Comparison of ENCODE assay signal across 1 cellular context in the genomic region with DNA sequence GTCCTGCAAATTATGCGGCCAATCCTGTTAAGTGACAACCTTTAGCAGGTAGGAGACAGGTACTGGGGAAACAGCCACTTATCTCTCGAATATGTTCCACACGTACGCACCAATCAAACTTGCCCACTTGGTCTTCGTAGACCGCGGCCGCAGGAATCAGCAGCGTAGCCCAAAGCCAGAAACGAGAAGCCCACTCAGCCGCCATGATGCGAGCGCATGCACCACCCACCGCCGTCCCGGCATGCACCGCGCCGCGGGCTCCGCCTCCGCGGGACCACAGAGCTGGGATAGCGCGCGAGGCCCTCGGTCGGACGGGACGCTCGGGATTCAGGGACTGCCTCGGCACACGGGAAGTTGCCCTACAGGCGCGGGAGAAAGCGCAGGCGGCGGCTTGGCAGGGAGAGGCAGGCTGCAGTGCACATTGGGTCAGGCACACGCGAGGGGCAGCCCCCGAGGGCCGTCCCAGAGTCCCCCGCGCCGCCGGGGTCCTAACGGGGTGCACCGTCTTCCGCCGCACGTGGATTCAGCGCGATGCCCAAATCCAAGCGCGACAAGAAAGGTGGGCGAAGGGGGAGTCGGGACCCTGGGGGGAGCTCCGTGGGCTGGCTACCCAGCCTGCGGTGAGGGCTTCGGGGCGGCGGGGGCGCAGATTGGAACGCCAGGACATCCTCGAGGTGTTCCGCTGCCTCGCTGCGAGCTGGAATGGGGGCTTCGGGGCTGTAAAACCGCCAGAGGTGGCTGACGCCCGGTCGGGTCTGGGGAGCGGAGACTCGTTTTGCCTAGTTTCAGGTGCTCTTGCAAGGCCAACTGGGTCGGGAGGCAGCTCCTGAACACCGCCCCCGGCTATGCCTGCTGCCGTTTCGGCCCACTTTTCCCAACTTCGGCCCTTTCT.
A peak's percentile ranks its signal among the peaks of the same experiment; 100 is the strongest.
TF ChIP-seq lines count a peak whose summit lies in the region.

Gene EMC1, minus strand, starts transcription at position 220 of the 892 bp plus-strand sequence. Its CDS starts 15 bp downstream, at position 205.
Gene MRTO4, plus strand, starts transcription at position 501 of the 892 bp plus-strand sequence. Its CDS starts 31 bp downstream, at position 532.

TF ChIP-seq in HEK293, 187 proteins besides CTCF, POLR2A, EP300 and RAD21 (continued from another document and continues in another):
- no peak for TF ChIP-seq ZNF513 (tag by site-specific recombination; IDR thresholded peaks at IDR 0.05)
- TF ChIP-seq ZNF155 (tag by site-specific recombination; IDR thresholded peaks at IDR 0.05), result no peak
- TF ChIP-seq, protein P1, sequence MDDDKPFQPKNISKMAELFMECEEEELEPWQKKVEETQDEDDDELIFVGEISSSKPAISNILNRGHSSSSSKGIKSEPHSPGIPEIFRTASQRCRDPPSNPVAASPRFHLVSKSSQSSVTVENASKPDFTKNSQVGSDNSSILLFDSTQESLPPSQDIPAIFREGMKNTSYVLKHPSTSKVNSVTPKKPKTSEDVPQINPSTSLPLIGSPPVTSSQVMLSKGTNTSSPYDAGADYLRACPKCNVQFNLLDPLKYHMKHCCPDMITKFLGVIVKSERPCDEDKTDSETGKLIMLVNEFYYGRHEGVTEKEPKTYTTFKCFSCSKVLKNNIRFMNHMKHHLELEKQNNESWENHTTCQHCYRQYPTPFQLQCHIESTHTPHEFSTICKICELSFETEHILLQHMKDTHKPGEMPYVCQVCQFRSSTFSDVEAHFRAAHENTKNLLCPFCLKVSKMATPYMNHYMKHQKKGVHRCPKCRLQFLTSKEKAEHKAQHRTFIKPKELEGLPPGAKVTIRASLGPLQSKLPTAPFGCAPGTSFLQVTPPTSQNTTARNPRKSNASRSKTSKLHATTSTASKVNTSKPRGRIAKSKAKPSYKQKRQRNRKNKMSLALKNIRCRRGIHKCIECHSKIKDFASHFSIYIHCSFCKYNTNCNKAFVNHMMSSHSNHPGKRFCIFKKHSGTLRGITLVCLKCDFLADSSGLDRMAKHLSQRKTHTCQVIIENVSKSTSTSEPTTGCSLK (tag by site-specific recombination; IDR thresholded peaks at IDR 0.05), result no peak
- TF ChIP-seq HOXD13 (CRISPR knock-in tag; IDR thresholded peaks at IDR 0.05; ENCODE audit: borderline replicate concordance), result 0 out of 2 replicates have a peak, but pooled peaks have one; percentile 7
- no peak for TF ChIP-seq ZNF248 (tag by site-specific recombination; IDR thresholded peaks at IDR 0.05)
- no peak for TF ChIP-seq ZNF664 (tag by site-specific recombination; IDR thresholded peaks at IDR 0.05)
- TF ChIP-seq WT1 (tag by site-specific recombination; IDR thresholded peaks at IDR 0.05), result no peak
- TF ChIP-seq ZNF555 (tag by site-specific recombination; conservative IDR thresholded peaks at IDR 0.05), result no peak
- peak; percentile 91 for TF ChIP-seq ZNF2 (tag by site-specific recombination; IDR thresholded peaks at IDR 0.05)
- no peak for TF ChIP-seq ZNF138 (tag by site-specific recombination; IDR thresholded peaks at IDR 0.05; ENCODE audit: borderline replicate concordance)
- TF ChIP-seq, protein P2, sequence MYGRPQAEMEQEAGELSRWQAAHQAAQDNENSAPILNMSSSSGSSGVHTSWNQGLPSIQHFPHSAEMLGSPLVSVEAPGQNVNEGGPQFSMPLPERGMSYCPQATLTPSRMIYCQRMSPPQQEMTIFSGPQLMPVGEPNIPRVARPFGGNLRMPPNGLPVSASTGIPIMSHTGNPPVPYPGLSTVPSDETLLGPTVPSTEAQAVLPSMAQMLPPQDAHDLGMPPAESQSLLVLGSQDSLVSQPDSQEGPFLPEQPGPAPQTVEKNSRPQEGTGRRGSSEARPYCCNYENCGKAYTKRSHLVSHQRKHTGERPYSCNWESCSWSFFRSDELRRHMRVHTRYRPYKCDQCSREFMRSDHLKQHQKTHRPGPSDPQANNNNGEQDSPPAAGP (tag by site-specific recombination; IDR thresholded peaks at IDR 0.05), result peak; percentile 94
- TF ChIP-seq, protein P3, sequence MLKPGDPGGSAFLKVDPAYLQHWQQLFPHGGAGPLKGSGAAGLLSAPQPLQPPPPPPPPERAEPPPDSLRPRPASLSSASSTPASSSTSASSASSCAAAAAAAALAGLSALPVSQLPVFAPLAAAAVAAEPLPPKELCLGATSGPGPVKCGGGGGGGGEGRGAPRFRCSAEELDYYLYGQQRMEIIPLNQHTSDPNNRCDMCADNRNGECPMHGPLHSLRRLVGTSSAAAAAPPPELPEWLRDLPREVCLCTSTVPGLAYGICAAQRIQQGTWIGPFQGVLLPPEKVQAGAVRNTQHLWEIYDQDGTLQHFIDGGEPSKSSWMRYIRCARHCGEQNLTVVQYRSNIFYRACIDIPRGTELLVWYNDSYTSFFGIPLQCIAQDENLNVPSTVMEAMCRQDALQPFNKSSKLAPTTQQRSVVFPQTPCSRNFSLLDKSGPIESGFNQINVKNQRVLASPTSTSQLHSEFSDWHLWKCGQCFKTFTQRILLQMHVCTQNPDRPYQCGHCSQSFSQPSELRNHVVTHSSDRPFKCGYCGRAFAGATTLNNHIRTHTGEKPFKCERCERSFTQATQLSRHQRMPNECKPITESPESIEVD (tag by site-specific recombination; IDR thresholded peaks at IDR 0.05), result no peak
- no peak for TF ChIP-seq ZNF747 (tag by site-specific recombination; IDR thresholded peaks at IDR 0.05)
- TF ChIP-seq ZNF521 (tag by site-specific recombination; IDR thresholded peaks at IDR 0.05), result no peak
- TF ChIP-seq ZNF221 (tag by site-specific recombination; IDR thresholded peaks at IDR 0.05; ENCODE audit: borderline replicate concordance), result no peak
- TF ChIP-seq ZEB2 (tag by site-specific recombination; IDR thresholded peaks at IDR 0.05), result peak; percentile 90
- no peak for TF ChIP-seq ZNF624 (tag by site-specific recombination; IDR thresholded peaks at IDR 0.05)
- TF ChIP-seq ZNF791 (tag by site-specific recombination; IDR thresholded peaks at IDR 0.05), result no peak
- no peak for TF ChIP-seq ZNF596 (tag by site-specific recombination; IDR thresholded peaks at IDR 0.05)
- peak; percentile 92 for TF ChIP-seq YY1 (tag by site-specific recombination; IDR thresholded peaks at IDR 0.05)
- TF ChIP-seq ZNF239 (tag by site-specific recombination; IDR thresholded peaks at IDR 0.05), result no peak
- TF ChIP-seq ZNF658 (tag by site-specific recombination; IDR thresholded peaks at IDR 0.05), result no peak
- TF ChIP-seq ZNF670 (tag by site-specific recombination; IDR thresholded peaks at IDR 0.05; ENCODE audit: low read depth), result no peak
- TF ChIP-seq ZNF184 (tag by site-specific recombination; IDR thresholded peaks at IDR 0.05), result no peak
- peak; percentile 88 for TF ChIP-seq SP7 (tag by site-specific recombination; IDR thresholded peaks at IDR 0.05)
- no peak for TF ChIP-seq ZNF654 (tag by site-specific recombination; IDR thresholded peaks at IDR 0.05; ENCODE audit: low read depth)
- TF ChIP-seq, protein P4, sequence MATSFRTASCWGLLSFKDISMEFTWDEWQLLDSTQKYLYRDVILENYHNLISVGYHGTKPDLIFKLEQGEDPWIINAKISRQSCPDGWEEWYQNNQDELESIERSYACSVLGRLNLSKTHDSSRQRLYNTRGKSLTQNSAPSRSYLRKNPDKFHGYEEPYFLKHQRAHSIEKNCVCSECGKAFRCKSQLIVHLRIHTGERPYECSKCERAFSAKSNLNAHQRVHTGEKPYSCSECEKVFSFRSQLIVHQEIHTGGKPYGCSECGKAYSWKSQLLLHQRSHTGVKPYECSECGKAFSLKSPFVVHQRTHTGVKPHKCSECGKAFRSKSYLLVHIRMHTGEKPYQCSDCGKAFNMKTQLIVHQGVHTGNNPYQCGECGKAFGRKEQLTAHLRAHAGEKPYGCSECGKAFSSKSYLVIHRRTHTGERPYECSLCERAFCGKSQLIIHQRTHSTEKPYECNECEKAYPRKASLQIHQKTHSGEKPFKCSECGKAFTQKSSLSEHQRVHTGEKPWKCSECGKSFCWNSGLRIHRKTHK (tag by site-specific recombination; IDR thresholded peaks at IDR 0.05), result no peak
- TF ChIP-seq ZBTB21 (tag by site-specific recombination; IDR thresholded peaks at IDR 0.05), result no peak
- no peak; the same call in 1 of the 2 replicates for TF ChIP-seq ZBTB48 (tag by site-specific recombination; IDR thresholded peaks at IDR 0.05)
- no peak for TF ChIP-seq ZNF701 (tag by site-specific recombination; IDR thresholded peaks at IDR 0.05)
- TF ChIP-seq ZNF335 (tag by site-specific recombination; conservative IDR thresholded peaks at IDR 0.05), result peak; percentile 100
- no peak for TF ChIP-seq ZNF423 (tag by site-specific recombination; IDR thresholded peaks at IDR 0.05)
- TF ChIP-seq ZNF133 (tag by site-specific recombination; IDR thresholded peaks at IDR 0.05), result no peak
- peak; percentile 86 for TF ChIP-seq KLF9 (tag by site-specific recombination; IDR thresholded peaks at IDR 0.05; ENCODE audit: low read depth)
- TF ChIP-seq, protein P5, sequence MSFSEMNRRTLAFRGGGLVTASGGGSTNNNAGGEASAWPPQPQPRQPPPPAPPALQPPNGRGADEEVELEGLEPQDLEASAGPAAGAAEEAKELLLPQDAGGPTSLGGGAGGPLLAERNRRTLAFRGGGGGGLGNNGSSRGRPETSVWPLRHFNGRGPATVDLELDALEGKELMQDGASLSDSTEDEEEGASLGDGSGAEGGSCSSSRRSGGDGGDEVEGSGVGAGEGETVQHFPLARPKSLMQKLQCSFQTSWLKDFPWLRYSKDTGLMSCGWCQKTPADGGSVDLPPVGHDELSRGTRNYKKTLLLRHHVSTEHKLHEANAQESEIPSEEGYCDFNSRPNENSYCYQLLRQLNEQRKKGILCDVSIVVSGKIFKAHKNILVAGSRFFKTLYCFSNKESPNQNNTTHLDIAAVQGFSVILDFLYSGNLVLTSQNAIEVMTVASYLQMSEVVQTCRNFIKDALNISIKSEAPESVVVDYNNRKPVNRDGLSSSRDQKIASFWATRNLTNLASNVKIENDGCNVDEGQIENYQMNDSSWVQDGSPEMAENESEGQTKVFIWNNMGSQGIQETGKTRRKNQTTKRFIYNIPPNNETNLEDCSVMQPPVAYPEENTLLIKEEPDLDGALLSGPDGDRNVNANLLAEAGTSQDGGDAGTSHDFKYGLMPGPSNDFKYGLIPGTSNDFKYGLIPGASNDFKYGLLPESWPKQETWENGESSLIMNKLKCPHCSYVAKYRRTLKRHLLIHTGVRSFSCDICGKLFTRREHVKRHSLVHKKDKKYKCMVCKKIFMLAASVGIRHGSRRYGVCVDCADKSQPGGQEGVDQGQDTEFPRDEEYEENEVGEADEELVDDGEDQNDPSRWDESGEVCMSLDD (tag by site-specific recombination; IDR thresholded peaks at IDR 0.05), result peak; percentile 66
- TF ChIP-seq, protein P6, sequence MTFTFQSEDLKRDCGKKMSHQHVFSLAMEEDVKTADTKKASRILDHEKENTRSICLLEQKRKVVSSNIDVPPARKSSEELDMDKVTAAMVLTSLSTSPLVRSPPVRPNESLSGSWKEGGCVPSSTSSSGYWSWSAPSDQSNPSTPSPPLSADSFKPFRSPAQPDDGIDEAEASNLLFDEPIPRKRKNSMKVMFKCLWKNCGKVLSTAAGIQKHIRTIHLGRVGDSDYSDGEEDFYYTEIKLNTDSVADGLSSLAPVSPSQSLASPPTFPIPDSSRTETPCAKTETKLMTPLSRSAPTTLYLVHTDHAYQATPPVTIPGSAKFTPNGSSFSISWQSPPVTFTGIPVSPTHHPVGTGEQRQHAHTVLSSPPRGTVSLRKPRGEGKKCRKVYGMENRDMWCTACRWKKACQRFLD (tag by site-specific recombination; IDR thresholded peaks at IDR 0.05), result no peak
- 0 out of 2 replicates have a peak, but pooled peaks have one; percentile 22 for TF ChIP-seq GLI4 (tag by site-specific recombination; IDR thresholded peaks at IDR 0.05)
- peak; percentile 97 for TF ChIP-seq YY2 (tag by site-specific recombination; IDR thresholded peaks at IDR 0.05)
- peak; percentile 82; the same call in 1 of the 2 replicates for TF ChIP-seq ZNF24 (tag by site-specific recombination; IDR thresholded peaks at IDR 0.05)
- TF ChIP-seq ZBTB1 (tag by site-specific recombination; IDR thresholded peaks at IDR 0.05), result no peak
- TF ChIP-seq ZIC2 (tag by site-specific recombination; IDR thresholded peaks at IDR 0.05), result peak; percentile 68
- TF ChIP-seq ZNF776 (tag by site-specific recombination; IDR thresholded peaks at IDR 0.05; ENCODE audit: borderline replicate concordance), result no peak
- 0 out of 2 replicates have a peak, but pooled peaks have one; percentile 39 for TF ChIP-seq KLF10 (tag by site-specific recombination; IDR thresholded peaks at IDR 0.05)
- TF ChIP-seq, protein P7, sequence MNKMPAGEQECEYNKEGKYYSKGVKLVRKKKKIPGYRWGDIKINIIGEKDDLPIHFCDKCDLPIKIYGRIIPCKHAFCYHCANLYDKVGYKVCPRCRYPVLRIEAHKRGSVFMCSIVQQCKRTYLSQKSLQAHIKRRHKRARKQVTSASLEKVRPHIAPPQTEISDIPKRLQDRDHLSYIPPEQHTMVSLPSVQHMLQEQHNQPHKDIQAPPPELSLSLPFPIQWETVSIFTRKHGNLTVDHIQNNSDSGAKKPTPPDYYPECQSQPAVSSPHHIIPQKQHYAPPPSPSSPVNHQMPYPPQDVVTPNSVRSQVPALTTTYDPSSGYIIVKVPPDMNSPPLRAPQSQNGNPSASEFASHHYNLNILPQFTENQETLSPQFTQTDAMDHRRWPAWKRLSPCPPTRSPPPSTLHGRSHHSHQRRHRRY (tag by site-specific recombination; IDR thresholded peaks at IDR 0.05), result no peak
- TF ChIP-seq ZNF350 (tag by site-specific recombination; IDR thresholded peaks at IDR 0.05), result no peak
- TF ChIP-seq, protein P8, sequence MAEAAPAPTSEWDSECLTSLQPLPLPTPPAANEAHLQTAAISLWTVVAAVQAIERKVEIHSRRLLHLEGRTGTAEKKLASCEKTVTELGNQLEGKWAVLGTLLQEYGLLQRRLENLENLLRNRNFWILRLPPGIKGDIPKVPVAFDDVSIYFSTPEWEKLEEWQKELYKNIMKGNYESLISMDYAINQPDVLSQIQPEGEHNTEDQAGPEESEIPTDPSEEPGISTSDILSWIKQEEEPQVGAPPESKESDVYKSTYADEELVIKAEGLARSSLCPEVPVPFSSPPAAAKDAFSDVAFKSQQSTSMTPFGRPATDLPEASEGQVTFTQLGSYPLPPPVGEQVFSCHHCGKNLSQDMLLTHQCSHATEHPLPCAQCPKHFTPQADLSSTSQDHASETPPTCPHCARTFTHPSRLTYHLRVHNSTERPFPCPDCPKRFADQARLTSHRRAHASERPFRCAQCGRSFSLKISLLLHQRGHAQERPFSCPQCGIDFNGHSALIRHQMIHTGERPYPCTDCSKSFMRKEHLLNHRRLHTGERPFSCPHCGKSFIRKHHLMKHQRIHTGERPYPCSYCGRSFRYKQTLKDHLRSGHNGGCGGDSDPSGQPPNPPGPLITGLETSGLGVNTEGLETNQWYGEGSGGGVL (tag by site-specific recombination; IDR thresholded peaks at IDR 0.05), result no peak
- no peak for TF ChIP-seq MEIS1 (CRISPR knock-in tag; IDR thresholded peaks at IDR 0.05; ENCODE audit: borderline replicate concordance)
- TF ChIP-seq ZNF76 (tag by site-specific recombination; IDR thresholded peaks at IDR 0.05; ENCODE audit: borderline replicate concordance, low read depth), result peak; percentile 99
- no peak for TF ChIP-seq ZNF174 (tag by site-specific recombination; IDR thresholded peaks at IDR 0.05)
- no peak for TF ChIP-seq ZNF266 (tag by site-specific recombination; IDR thresholded peaks at IDR 0.05; ENCODE audit: low read depth)
